ENCODE assay signal across 11 cellular contexts in the genomic region with DNA sequence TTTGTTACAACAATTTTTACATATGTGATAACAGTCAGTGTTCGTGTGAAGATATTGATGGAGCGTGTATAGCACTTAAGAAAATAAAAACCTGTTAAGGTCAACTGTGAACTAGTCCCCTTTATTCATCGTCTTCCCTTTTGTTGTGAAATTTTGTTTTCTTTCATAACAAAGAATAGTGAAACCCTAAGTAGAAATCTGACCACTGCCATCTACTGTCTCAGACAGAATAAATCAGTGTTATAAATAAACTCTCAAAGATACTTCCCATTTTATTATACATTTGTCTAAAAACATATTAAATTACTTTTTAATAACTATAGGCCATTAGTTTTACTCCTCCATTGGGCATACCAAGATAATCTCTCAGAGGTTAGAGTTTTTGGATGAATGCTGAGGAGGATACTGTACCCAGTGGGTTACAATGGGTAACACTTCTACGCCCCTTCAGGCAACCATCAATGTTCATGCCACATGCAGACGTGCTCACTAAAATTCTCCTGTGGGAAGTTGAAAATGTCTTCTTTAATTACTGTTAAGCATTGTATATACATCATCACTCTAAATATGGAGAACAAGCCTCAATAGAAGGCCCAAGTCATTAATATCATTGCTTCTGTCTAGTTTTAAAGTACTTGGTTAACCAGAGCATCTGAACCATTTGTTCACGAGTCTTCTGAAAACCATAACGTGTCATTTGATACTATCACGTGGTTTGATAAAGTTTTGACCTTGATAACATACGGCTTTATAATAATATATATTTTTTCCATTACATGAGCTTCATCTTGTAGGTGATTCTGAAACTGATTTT.
DNase-seq lines count a peak whose midpoint lies in the region; ATAC-seq and TF ChIP-seq lines count a peak whose summit lies in the region.
"Had no signal": no experiment of that assay in that cellular context is flagged by ENCODE, and none has a peak within 500 bp of the region (broad histone marks: within the 10 kb centered on the region; RNA-seq: fewer than 3 reads in every experiment).

No MANE protein-coding gene starts in this region.

- H3K4me1 Mint-ChIP-seq in activated B cell treated with CpG ODN at 0.5 μM for 24 hours, result peaks cover 89% of the 10 kb centered on the region

- H3K36me3 ChIP-seq in BLaER1, result no peaks in the 10 kb centered on the region
- H3K36me3 ChIP-seq in gastroesophageal sphincter, result no peaks in the 10 kb centered on the region

- CTCF ChIA-PET in activated B cell treated with CpG ODN at 0.5 μM for 24 hours (lab: Charles Lee), result interaction anchor here (1.0 to 24.9 kb wide), 8 partner anchors 12 to 114 kb away, joined by 4 to 767 read pairs (median 19); no protein-coding TSS in a partner anchor

- H3K4me2 ChIP-seq in BLaER1, result peak overlapping the region; percentile 58; the same call in 1 of the 2 replicates

- intact Hi-C loops in activated B cell treated with CpG ODN at 0.5 μM for 24 hours (cut with micrococcal nuclease), result loop anchor here (1.0 to 10.0 kb wide), 6 partner anchors 9 to 1662 kb away; partner anchors contain the start of genes MSMO1, NAF1 and TMEM192

- H3K27me3 Mint-ChIP-seq in activated B cell treated with CpG ODN at 0.5 μM for 24 hours, result no peaks in the 10 kb centered on the region

- peaks cover 61% of the 10 kb centered on the region for H3K4me1 ChIP-seq in BLaER1
- H3K4me1 ChIP-seq in gastroesophageal sphincter, result no peaks in the 10 kb centered on the region

- H3K4me3 Mint-ChIP-seq in activated B cell treated with CpG ODN at 0.5 μM for 24 hours, result peak overlapping the region; percentile 55

- DNase-seq in activated B cell treated with CpG ODN at 0.5 μM for 24 hours, result no peak
- no peak for DNase-seq in activated gamma-delta T cell treated with Interleukin-2 at 50 U/mL for 16 hours
- DNase-seq in stimulated activated CD8-positive, alpha-beta memory T cell treated with anti-CD3 and anti-CD28 coated beads, Interleukin-4, amount 100 ng/mL, for 48 hours, result no peak
- no peak for DNase-seq in NCI-H774 (lab: John Stamatoyannopoulos, UW)
- DNase-seq: activated T-cell treated with anti-CD3 and anti-CD28 coated beads, Interleukin-2, amount 50 U/mL, for 48 hours; KG1 had no signal

- ATAC-seq in GM19395 (IDR thresholded peaks at IDR 0.05; ENCODE audit: unreplicated experiment) (peak; percentile 45), HG03066 (IDR thresholded peaks at IDR 0.05; ENCODE audit: low read depth, unreplicated experiment) (peak; percentile 34), activated B cell treated with CpG ODN at 0.5 μM for 24 hours (ENCODE audit: low read depth) (peak; percentile 25), gastroesophageal sphincter (no peak)

- TF ChIP-seq CTCF in activated B cell treated with CpG ODN at 0.5 μM for 24 hours (IDR thresholded peaks at IDR 0.05), result no peak
- no peak for TF ChIP-seq CTCF in gastroesophageal sphincter (IDR thresholded peaks at IDR 0.05)

- H3K4me3 ChIP-seq in BLaER1 (no peak overlapping the region), gastroesophageal sphincter (no peak overlapping the region)

- TF ChIP-seq EP300 in gastroesophageal sphincter (IDR thresholded peaks at IDR 0.05), result no peak

- no peak for TF ChIP-seq POLR2A in gastroesophageal sphincter (IDR thresholded peaks at IDR 0.05)

- H3K27ac ChIP-seq in BLaER1 (peak overlapping the region; percentile 69; the same call in 1 of the 2 replicates), gastroesophageal sphincter (no peak overlapping the region)
- H3K27ac ChIP-seq: epithelial cell of prostate had no signal

- H3K9ac ChIP-seq in BLaER1, result no peak overlapping the region

- 77 to 79% methylated on average over 9 of the region's 9 CpGs for WGBS in gastroesophageal sphincter (ENCODE audit: low coverage in 1 of 2), 2 donors

- peaks cover 4% of the 10 kb centered on the region for H3K9me3 Mint-ChIP-seq in activated B cell treated with CpG ODN at 0.5 μM for 24 hours

- POLR2A ChIA-PET in activated B cell treated with CpG ODN at 0.5 μM for 24 hours (lab: Charles Lee), result interaction anchor here (1.0 to 8.3 kb wide), 13 partner anchors 8 to 172 kb away, joined by 3 to 203 read pairs (median 5); partner anchors contain the start of gene TMA16

- H3K27ac Mint-ChIP-seq in activated B cell treated with CpG ODN at 0.5 μM for 24 hours, result peak overlapping the region; percentile 95

- H3K9me3 ChIP-seq in BLaER1, result no peaks in the 10 kb centered on the region
- H3K9me3 ChIP-seq in gastroesophageal sphincter, result no peaks in the 10 kb centered on the region

- H3K27me3 ChIP-seq in BLaER1 (no peaks in the 10 kb centered on the region), gastroesophageal sphincter (no peaks in the 10 kb centered on the region)

- H3K36me3 Mint-ChIP-seq in activated B cell treated with CpG ODN at 0.5 μM for 24 hours (ENCODE audit: low read depth), result peaks cover 5% of the 10 kb centered on the region

- H4K20me1 ChIP-seq in BLaER1, result no peaks in the 10 kb centered on the region
